In genomic region chr2:5474716-5475115, GRCh38 we compare ENCODE assay signal across 21 cellular contexts.
"Had no signal": no experiment of that assay in that cellular context is flagged by ENCODE, and none has a peak within 500 bp of the region (broad histone marks: within the 10 kb centered on the region; RNA-seq: fewer than 3 reads in every experiment).

No MANE protein-coding gene starts in this region.

- H3K9me3 ChIP-seq: pancreas, right lobe of liver, suprapubic skin, transverse colon had no signal

- DNase-seq: activated CD4-positive, alpha-beta T cell treated with anti-CD3 and anti-CD28 coated beads for 36 hours; activated CD4-positive, alpha-beta T cell treated with anti-CD3 and anti-CD28 coated beads, Interleukin-2, amount 50 U/mL, for 48 hours; activated gamma-delta T cell treated with Interleukin-2 at 50 U/mL for 16 hours; activated naive CD8-positive, alpha-beta T cell treated with anti-CD3 and anti-CD28 coated beads for 36 hours; amniotic stem cell; foreskin fibroblast; mucosa of descending colon; naive B cell; pancreas; right lobe of liver; small intestine; stimulated activated CD4-positive, alpha-beta T cell treated with anti-CD3 and anti-CD28 coated beads, Interleukin-15, amount 100 ng/mL, for 24 hours; stimulated activated CD4-positive, alpha-beta T cell treated with anti-CD3 and anti-CD28 coated beads, Interleukin-2, amount 100 ng/mL, for 48 hours; stimulated activated naive CD8-positive, alpha-beta T cell treated with anti-CD3 and anti-CD28 coated beads, Interleukin-15, amount 100 ng/mL, for 72 hours; transverse colon had no signal

- H3K27me3 Mint-ChIP-seq: activated naive CD8-positive, alpha-beta T cell treated with anti-CD3 and anti-CD28 coated beads for 36 hours; naive B cell; stimulated activated naive CD8-positive, alpha-beta T cell treated with anti-CD3 and anti-CD28 coated beads, Interleukin-15, amount 100 ng/mL, for 72 hours had no signal

- H2AFZ ChIP-seq: hepatocyte had no signal

- H3K36me3 Mint-ChIP-seq: activated naive CD8-positive, alpha-beta T cell treated with anti-CD3 and anti-CD28 coated beads for 36 hours; memory B cell; naive B cell had no signal

- H3K27ac ChIP-seq: cardiac muscle cell, hepatocyte, pancreas, right lobe of liver, suprapubic skin, transverse colon had no signal

- H3K4me1 ChIP-seq: pancreas, right lobe of liver, suprapubic skin, transverse colon had no signal

- H3K27ac Mint-ChIP-seq: activated CD4-positive, alpha-beta T cell treated with anti-CD3 and anti-CD28 coated beads for 36 hours; activated naive CD8-positive, alpha-beta T cell treated with anti-CD3 and anti-CD28 coated beads for 36 hours; memory B cell; naive B cell; stimulated activated naive CD8-positive, alpha-beta T cell treated with anti-CD3 and anti-CD28 coated beads, Interleukin-15, amount 100 ng/mL, for 72 hours; T-helper 2 cell treated with Interferon-gamma antibody and Interleukin-4, amounts not matched to agents 5 μg/mL and 100 μg/mL, for 36 hours had no signal

- H3K4me1 Mint-ChIP-seq: activated naive CD8-positive, alpha-beta T cell treated with anti-CD3 and anti-CD28 coated beads for 36 hours; memory B cell; naive B cell had no signal

- H3K4me3 Mint-ChIP-seq: activated CD4-positive, alpha-beta T cell treated with anti-CD3 and anti-CD28 coated beads for 36 hours; activated naive CD8-positive, alpha-beta T cell treated with anti-CD3 and anti-CD28 coated beads for 36 hours; memory B cell; naive B cell; stimulated activated naive CD8-positive, alpha-beta T cell treated with anti-CD3 and anti-CD28 coated beads, Interleukin-15, amount 100 ng/mL, for 72 hours; T-helper 2 cell treated with Interferon-gamma antibody and Interleukin-4, amounts not matched to agents 5 μg/mL and 100 μg/mL, for 36 hours had no signal

- ATAC-seq: activated CD4-positive, alpha-beta T cell treated with anti-CD3 and anti-CD28 coated beads for 36 hours; left lobe of liver; mucosa of descending colon; pancreas; stimulated activated naive CD8-positive, alpha-beta T cell treated with anti-CD3 and anti-CD28 coated beads, Interleukin-15, amount 100 ng/mL, for 72 hours had no signal

- H3K9me3 Mint-ChIP-seq: activated naive CD8-positive, alpha-beta T cell treated with anti-CD3 and anti-CD28 coated beads for 36 hours; memory B cell; T-helper 2 cell treated with Interferon-gamma antibody and Interleukin-4, amounts not matched to agents 5 μg/mL and 100 μg/mL, for 36 hours had no signal

- H3K36me3 ChIP-seq: cardiac muscle cell, pancreas, right lobe of liver, suprapubic skin, transverse colon had no signal

- H3K27me3 ChIP-seq: cardiac muscle cell, hepatocyte, pancreas, right lobe of liver, suprapubic skin, transverse colon had no signal

- H3K4me3 ChIP-seq: cardiac muscle cell, hepatocyte, mucosa of descending colon, pancreas, right lobe of liver, suprapubic skin, transverse colon had no signal

- H3K79me2 ChIP-seq: hepatocyte had no signal
